Comparison of ENCODE assay signal across 26 cellular contexts in the genomic region with DNA sequence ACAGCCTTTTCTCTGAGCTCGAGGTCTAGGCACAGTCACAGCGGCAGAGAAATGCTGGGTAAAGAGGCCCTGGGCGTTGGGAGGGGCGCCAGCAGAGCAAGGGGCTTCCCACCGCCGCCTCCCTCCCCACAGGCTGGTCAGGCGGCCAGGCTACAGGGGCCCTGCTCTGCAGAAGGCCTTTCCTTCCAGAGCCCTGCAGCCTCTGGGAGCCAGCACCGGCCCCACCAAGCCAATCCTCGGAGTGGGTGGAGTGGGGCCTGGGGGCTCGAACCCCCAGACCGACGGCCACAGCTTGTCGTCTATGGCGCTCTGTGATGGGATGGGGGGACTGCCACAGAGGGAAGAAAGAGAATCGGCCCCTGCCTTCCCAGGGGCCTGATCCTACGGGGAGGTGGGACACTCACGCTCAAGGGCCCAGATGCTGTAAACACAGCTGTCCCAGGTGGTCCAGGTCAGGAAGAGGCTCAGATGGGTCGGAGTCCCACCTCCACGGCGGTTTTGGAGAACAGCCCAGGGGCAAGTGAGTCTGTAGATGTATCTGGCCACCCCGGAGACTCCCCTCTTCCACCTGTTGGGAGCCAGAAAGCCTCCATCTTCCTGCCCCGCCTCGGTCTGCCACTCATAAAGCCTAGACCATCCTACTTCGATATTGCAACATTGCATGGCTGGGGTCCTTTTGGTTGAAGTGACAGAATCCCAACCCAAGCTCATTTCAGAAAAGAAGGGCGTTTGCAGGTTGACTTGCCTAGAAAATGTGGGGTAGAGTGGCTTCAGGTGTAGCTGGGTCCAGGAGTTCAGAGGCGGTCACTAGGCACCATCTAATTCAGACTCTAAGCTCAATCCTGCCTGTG.
DNase-seq lines count a peak whose midpoint lies in the region; ATAC-seq and TF ChIP-seq lines count a peak whose summit lies in the region.
"Had no signal": no experiment of that assay in that cellular context is flagged by ENCODE, and none has a peak within 500 bp of the region (broad histone marks: within the 10 kb centered on the region; RNA-seq: fewer than 3 reads in every experiment).

No MANE protein-coding gene starts in this region.

- 0 out of 2 replicates have a peak, but pooled peaks cover 4% of the 10 kb centered on the region for H3K27me3 ChIP-seq in ACC112 (ENCODE audit: insufficient read depth, low read length)
- H3K27me3 ChIP-seq in Panc1 (ENCODE audit: control insufficient read depth, insufficient read depth, low read length): no peaks in the 10 kb centered on the region
- peaks cover 7% of the 10 kb centered on the region for H3K27me3 ChIP-seq in fibroblast of lung (ENCODE audit: control insufficient read depth, insufficient read depth, low read length)
- H3K27me3 ChIP-seq in neuronal stem cell (ENCODE audit: control insufficient read depth in 3 of 3, insufficient read depth in 3 of 3, low read depth in 1 of 3, low read length in 3 of 3): no peaks in the 10 kb centered on the region
- H3K27me3 ChIP-seq in effector memory CD4-positive, alpha-beta T cell (replicated peaks; ENCODE audit: control insufficient read depth, insufficient read depth, low read length, poor library complexity, severe bottlenecking): no peaks in the 10 kb centered on the region
- H3K27me3 ChIP-seq: BLaER1 treated with 17β-estradiol and CSF1 and Interleukin-3, amounts not matched to agents 10 nM and 100 nM; upper lobe of right lung had no signal

- no peaks in the 10 kb centered on the region for H4K20me1 ChIP-seq in fibroblast of lung (ENCODE audit: control insufficient read depth, extremely low read depth, insufficient read depth, low read length)

- BruUV-seq in Panc1 (replicated peaks; lab: Mats Ljungman, UMichigan): no TSS peak

- H3K4me1 ChIP-seq in ACC112 (ENCODE audit: control insufficient read depth, insufficient read depth, low read length, unreplicated experiment): peaks cover 28% of the 10 kb centered on the region
- peaks cover 18% of the 10 kb centered on the region for H3K4me1 ChIP-seq in Panc1 (ENCODE audit: control insufficient read depth, insufficient read depth, low read length)
- H3K4me1 ChIP-seq in fibroblast of lung (ENCODE audit: control insufficient read depth, extremely low read depth, insufficient read depth, low read length): peaks cover 18% of the 10 kb centered on the region
- H3K4me1 ChIP-seq in neuronal stem cell (ENCODE audit: control insufficient read depth in 2 of 2, insufficient read depth in 1 of 2, low read depth in 1 of 2, low read length in 2 of 2): peaks cover 25 to 46% of the 10 kb centered on the region in 2 donors
- no peaks in the 10 kb centered on the region for H3K4me1 ChIP-seq in effector memory CD4-positive, alpha-beta T cell (ENCODE audit: control insufficient read depth, insufficient read depth, low read length, poor library complexity, severe bottlenecking)

- no peaks in the 10 kb centered on the region for H3K36me3 Mint-ChIP-seq in activated T-helper 2 cell treated with anti-CD3 and anti-CD28 coated beads, Interferon-gamma antibody, Interleukin-2, Interleukin-4, amounts not matched to agents 10 μg/mL and 5 μg/mL and 100 μg/mL, durations not matched to agents 14 hours and 24 hours and 36 hours (ENCODE audit: low read depth)
- H3K36me3 Mint-ChIP-seq: activated naive CD8-positive, alpha-beta T cell; IgD-negative memory B cell had no signal

- H2AFZ ChIP-seq in ACC112 (ENCODE audit: low read length, unreplicated experiment) (no peak overlapping the region), fibroblast of lung (ENCODE audit: low read length) (no peak overlapping the region), neuronal stem cell (ENCODE audit: low read length) (no peak overlapping the region)

- H3K9me3 Mint-ChIP-seq in activated T-helper 2 cell treated with anti-CD3 and anti-CD28 coated beads, Interferon-gamma antibody, Interleukin-2, Interleukin-4, amounts not matched to agents 10 μg/mL and 5 μg/mL and 100 μg/mL, durations not matched to agents 14 hours and 24 hours and 36 hours: peaks cover 6% of the 10 kb centered on the region
- H3K9me3 Mint-ChIP-seq: IgD-negative memory B cell had no signal

- CTCF ChIA-PET in Panc1 (lab: Charles Lee): no interaction called here

- H4K8ac ChIP-seq in neuronal stem cell (ENCODE audit: low read depth, low read length): no peak overlapping the region

- H3K9ac ChIP-seq in fibroblast of lung (ENCODE audit: insufficient read depth, low read length): peak overlapping the region; percentile 21
- no peak overlapping the region for H3K9ac ChIP-seq in neuronal stem cell (ENCODE audit: low read depth, low read length, poor library complexity)
- H3K9ac ChIP-seq: BLaER1 treated with 17β-estradiol and CSF1 and Interleukin-3, amounts not matched to agents 10 nM and 100 nM had no signal

- no peaks in the 10 kb centered on the region for H3K9me3 ChIP-seq in Panc1 (ENCODE audit: control insufficient read depth, insufficient read depth, low read depth, low read length)
- H3K9me3 ChIP-seq in fibroblast of lung (ENCODE audit: control insufficient read depth, insufficient read depth, low read depth, low read length): no peaks in the 10 kb centered on the region
- H3K9me3 ChIP-seq in neuronal stem cell (replicated peaks in 1 of 2; ENCODE audit: control insufficient read depth in 2 of 2, insufficient read depth in 1 of 2, low read depth in 1 of 2, low read length in 2 of 2): no peaks in the 10 kb centered on the region
- H3K9me3 ChIP-seq in effector memory CD4-positive, alpha-beta T cell (ENCODE audit: control insufficient read depth, low read length): no peaks in the 10 kb centered on the region
- H3K9me3 ChIP-seq: BLaER1 treated with 17β-estradiol and CSF1 and Interleukin-3, amounts not matched to agents 10 nM and 100 nM; upper lobe of right lung had no signal

- no CpG with 5 or more reads among the region's 26 CpGs for WGBS in neuronal stem cell (ENCODE audit: extremely low coverage in 2 of 2, insufficient read length in 2 of 2, insufficient replicate concordance in 1 of 2), 2 donors

- no peak overlapping the region for H2BK12ac ChIP-seq in neuronal stem cell (ENCODE audit: low read length)

- no peaks in the 10 kb centered on the region for H3K79me1 ChIP-seq in neuronal stem cell (ENCODE audit: low read depth, low read length)

- no peak overlapping the region for H3K4ac ChIP-seq in neuronal stem cell (ENCODE audit: low read length)

- H3K14ac ChIP-seq in neuronal stem cell (ENCODE audit: low read length): no peak overlapping the region

- H2BK15ac ChIP-seq in neuronal stem cell (ENCODE audit: low read length): peak overlapping the region; percentile 59

- H2AK5ac ChIP-seq in neuronal stem cell (ENCODE audit: low read depth, low read length): peak overlapping the region; percentile 96

- H2BK120ac ChIP-seq in neuronal stem cell (ENCODE audit: low read depth, low read length): no peak overlapping the region

- H3K27me3 Mint-ChIP-seq in activated T-helper 2 cell treated with anti-CD3 and anti-CD28 coated beads, Interferon-gamma antibody, Interleukin-2, Interleukin-4, amounts not matched to agents 10 μg/mL and 5 μg/mL and 100 μg/mL, durations not matched to agents 14 hours and 24 hours and 36 hours (ENCODE audit: low read depth): peaks cover 2% of the 10 kb centered on the region
- H3K27me3 Mint-ChIP-seq: IgD-negative memory B cell had no signal

- no peak overlapping the region for H3K4me3 ChIP-seq in ACC112 (ENCODE audit: low read depth, low read length)
- no peak overlapping the region for H3K4me3 ChIP-seq in Panc1 (ENCODE audit: low read depth in 2 of 2, low read length in 2 of 2)
- H3K4me3 ChIP-seq in fibroblast of lung (replicated peaks in 1 of 4; ENCODE audit: control extremely low read depth in 1 of 4, insufficient read depth in 1 of 4, low read depth in 3 of 4, low read length in 4 of 4): no peak overlapping the region
- no peak overlapping the region for H3K4me3 ChIP-seq in neuronal stem cell (ENCODE audit: low read length in 2 of 2)
- H3K4me3 ChIP-seq in effector memory CD4-positive, alpha-beta T cell (ENCODE audit: insufficient read depth, low read depth, low read length, poor library complexity, severe bottlenecking): no peak overlapping the region
- H3K4me3 ChIP-seq: BLaER1 treated with 17β-estradiol and CSF1 and Interleukin-3, amounts not matched to agents 10 nM and 100 nM; upper lobe of right lung had no signal

- no peak overlapping the region for H2BK5ac ChIP-seq in neuronal stem cell (ENCODE audit: low read length)

- H3K18ac ChIP-seq in neuronal stem cell (ENCODE audit: low read length): peak overlapping the region; percentile 82

- H3K4me2 ChIP-seq in fibroblast of lung (ENCODE audit: extremely low read depth, insufficient read depth, low read length): no peak overlapping the region
- H3K4me2 ChIP-seq in neuronal stem cell (ENCODE audit: insufficient read depth, low read length, poor library complexity, severe bottlenecking): no peak overlapping the region

- POLR2A ChIA-PET in Panc1 (lab: Charles Lee): interaction anchor here (0.6 kb wide), 1 partner anchor 360 kb away, joined by 3 read pairs; no protein-coding TSS in a partner anchor

- no peak overlapping the region for H3K4me3 Mint-ChIP-seq in activated T-helper 2 cell treated with anti-CD3 and anti-CD28 coated beads, Interferon-gamma antibody, Interleukin-2, Interleukin-4, amounts not matched to agents 10 μg/mL and 5 μg/mL and 100 μg/mL, durations not matched to agents 14 hours and 24 hours and 36 hours (ENCODE audit: low read depth)
- H3K4me3 Mint-ChIP-seq: activated CD4-positive, alpha-beta memory T cell treated with anti-CD3 and anti-CD28 coated beads, Interleukin-2, amount 10 ng/mL, durations not matched to agents 7 days and 5 days; activated naive CD8-positive, alpha-beta T cell; IgD-negative memory B cell had no signal

- in situ Hi-C loops in Panc1 (cut with HindIII; ENCODE audit: low pct_unique_long_range_greater_than_20kb, low sequenced_read_pairs): no loop called here

- intact Hi-C loops in Panc1 (cut with micrococcal nuclease; ENCODE audit: unreplicated experiment): no loop called here
- intact Hi-C loops in activated T-helper 2 cell treated with anti-CD3 and anti-CD28 coated beads, Interferon-gamma antibody, Interleukin-2, Interleukin-4, amounts not matched to agents 10 μg/mL and 5 μg/mL and 100 μg/mL, durations not matched to agents 14 hours and 24 hours and 36 hours (cut with micrococcal nuclease): no loop called here

- DNase-seq in Panc1 (ENCODE audit: low read depth, low spot score): no peak
- DNase-seq in fibroblast of lung (ENCODE audit: low read depth in 2 of 2): no peak
- no peak for DNase-seq in neuronal stem cell (ENCODE audit: low spot score)
- no peak for DNase-seq in effector memory CD4-positive, alpha-beta T cell
- DNase-seq in NOMO-1 treated with dmso at 0.1 percent for 144 hours (lab: John Stamatoyannopoulos, UW; ENCODE audit: unreplicated experiment): no peak
- DNase-seq in activated T-helper 2 cell treated with anti-CD3 and anti-CD28 coated beads, Interferon-gamma antibody, Interleukin-2, Interleukin-4, amounts not matched to agents 10 μg/mL and 5 μg/mL and 100 μg/mL, durations not matched to agents 14 hours and 24 hours and 36 hours (ENCODE audit: low spot score): no peak
- DNase-seq: activated CD4-positive, alpha-beta memory T cell treated with anti-CD3 and anti-CD28 coated beads, Interleukin-2, amount 10 ng/mL, durations not matched to agents 7 days and 5 days; activated CD4-positive, alpha-beta T cell treated with anti-CD3 and anti-CD28 coated beads for 1 hour; aorta; Calu3; cerebellar nuclear complex; DND-41; NCI-H1092; NCI-H187; NCI-H2171; NCI-H510A; small intestine; stimulated activated CD4-positive, alpha-beta T cell treated with anti-CD3 and anti-CD28 coated beads, Interleukin-2, amount 100 ng/mL, for 24 hours; T-helper 2 cell; upper lobe of right lung had no signal

- no peak overlapping the region for H3K23ac ChIP-seq in neuronal stem cell (ENCODE audit: low read depth, low read length, poor library complexity)

- no peaks in the 10 kb centered on the region for H3K79me2 ChIP-seq in ACC112 (ENCODE audit: control insufficient read depth, insufficient read depth, low read length, unreplicated experiment)
- no peaks in the 10 kb centered on the region for H3K79me2 ChIP-seq in fibroblast of lung (ENCODE audit: control insufficient read depth, insufficient read depth, low read length)

- no peak overlapping the region for H3K27ac Mint-ChIP-seq in activated T-helper 2 cell treated with anti-CD3 and anti-CD28 coated beads, Interferon-gamma antibody, Interleukin-2, Interleukin-4, amounts not matched to agents 10 μg/mL and 5 μg/mL and 100 μg/mL, durations not matched to agents 14 hours and 24 hours and 36 hours
- H3K27ac Mint-ChIP-seq: activated CD4-positive, alpha-beta memory T cell treated with anti-CD3 and anti-CD28 coated beads, Interleukin-2, amount 10 ng/mL, durations not matched to agents 7 days and 5 days; activated naive CD8-positive, alpha-beta T cell; IgD-negative memory B cell had no signal

- H3K27ac ChIP-seq in ACC112 (ENCODE audit: low read depth, low read length) (peak overlapping the region; percentile 81; the same call in 1 of the 2 replicates), Panc1 (ENCODE audit: low read length) (peak overlapping the region; percentile 51; the same call in 1 of the 2 replicates), fibroblast of lung (ENCODE audit: insufficient read depth, low read length) (peak overlapping the region; percentile 59), neuronal stem cell (replicated peaks; ENCODE audit: low read length) (no peak overlapping the region)
- H3K27ac ChIP-seq in effector memory CD4-positive, alpha-beta T cell (ENCODE audit: insufficient read depth, low read length, poor library complexity, severe bottlenecking): no peak overlapping the region
- H3K27ac ChIP-seq: BLaER1 treated with 17β-estradiol and CSF1 and Interleukin-3, amounts not matched to agents 10 nM and 100 nM; epithelial cell of prostate; upper lobe of right lung had no signal

- H4K91ac ChIP-seq in neuronal stem cell (ENCODE audit: low read depth, low read length, poor library complexity): no peak overlapping the region

- TF ChIP-seq CTCF in Panc1 (IDR thresholded peaks at IDR 0.05) (no peak), fibroblast of lung (conservative IDR thresholded peaks at IDR 0.05 in 1 of 2, IDR thresholded peaks at IDR 0.05 in 1 of 2; ENCODE audit: low read depth in 1 of 2, low read length in 2 of 2) (no peak)

- ATAC-seq in Panc1: no peak
- ATAC-seq in HG03175 (IDR thresholded peaks at IDR 0.05; ENCODE audit: unreplicated experiment): no peak

- H3K36me3 ChIP-seq in ACC112 (ENCODE audit: insufficient read depth, low read length): no peaks in the 10 kb centered on the region
- H3K36me3 ChIP-seq in Panc1 (ENCODE audit: control insufficient read depth, insufficient read depth, low read length): no peaks in the 10 kb centered on the region
- H3K36me3 ChIP-seq in fibroblast of lung (ENCODE audit: control insufficient read depth, insufficient read depth, low read length): no peaks in the 10 kb centered on the region
- H3K36me3 ChIP-seq in neuronal stem cell (replicated peaks in 1 of 2; ENCODE audit: control insufficient read depth in 2 of 2, insufficient read depth in 2 of 2, low read length in 2 of 2): no peaks in the 10 kb centered on the region
- no peaks in the 10 kb centered on the region for H3K36me3 ChIP-seq in effector memory CD4-positive, alpha-beta T cell (ENCODE audit: control insufficient read depth, insufficient read depth, low read length)
- H3K36me3 ChIP-seq: BLaER1 treated with 17β-estradiol and CSF1 and Interleukin-3, amounts not matched to agents 10 nM and 100 nM; upper lobe of right lung had no signal

- H3K4me1 Mint-ChIP-seq in activated T-helper 2 cell treated with anti-CD3 and anti-CD28 coated beads, Interferon-gamma antibody, Interleukin-2, Interleukin-4, amounts not matched to agents 10 μg/mL and 5 μg/mL and 100 μg/mL, durations not matched to agents 14 hours and 24 hours and 36 hours (ENCODE audit: low read depth): no peaks in the 10 kb centered on the region

Comparison
In these comparisons a context has a peak if more than half of its experiments do, and no peak if none do; other contexts are left out.
1. H3K27ac ChIP-seq: peak in ACC112 (single experiment), Panc1 (single experiment) and fibroblast of lung (single experiment); none in neuronal stem cell (single experiment) and effector memory CD4-positive, alpha-beta T cell (single experiment).